20 cellular contexts compared by ENCODE assay signal in genomic region chr5:157908459-157908858, GRCh38.
"Had no signal": no experiment of that assay in that cellular context is flagged by ENCODE, and none has a peak within 500 bp of the region (broad histone marks: within the 10 kb centered on the region; RNA-seq: fewer than 3 reads in every experiment).

No MANE protein-coding gene starts in this region.

- H3K4me1 Mint-ChIP-seq: naive thymus-derived CD4-positive, alpha-beta T cell had no signal

- H3K36me3 ChIP-seq: esophagus muscularis mucosa, gastrocnemius medialis, heart right ventricle, left lung, lower lobe of right lung had no signal

- H3K27me3 ChIP-seq: esophagus muscularis mucosa, gastrocnemius medialis, heart right ventricle, left lung had no signal

- H3K4me3 Mint-ChIP-seq: naive thymus-derived CD4-positive, alpha-beta T cell had no signal

- H3K27ac Mint-ChIP-seq: naive thymus-derived CD4-positive, alpha-beta T cell had no signal

- H3K4me1 ChIP-seq: gastrocnemius medialis, heart right ventricle, left lung, lower lobe of right lung had no signal

- H3K9me3 ChIP-seq: esophagus muscularis mucosa, gastrocnemius medialis, heart right ventricle, left lung, lower lobe of right lung had no signal

- DNase-seq: dermis blood vessel endothelial cell; dorsolateral prefrontal cortex; effector CD4-positive, alpha-beta T cell; effector memory CD4-positive, alpha-beta T cell; foreskin fibroblast; foreskin melanocyte; gastrocnemius medialis; glutamatergic neuron; head of caudate nucleus; heart right ventricle; hippocampal formation; left cardiac atrium; left lung; left ventricle myocardium superior; lower lobe of right lung; mesenchymal stem cell; midbrain; naive thymus-derived CD4-positive, alpha-beta T cell had no signal

- H3K9me3 Mint-ChIP-seq: naive thymus-derived CD4-positive, alpha-beta T cell had no signal

- H3K4me3 ChIP-seq: coronary artery, dorsolateral prefrontal cortex, esophagus muscularis mucosa, gastrocnemius medialis, heart right ventricle, left lung, lower lobe of right lung had no signal

- H3K36me3 Mint-ChIP-seq: naive thymus-derived CD4-positive, alpha-beta T cell had no signal

- ATAC-seq: gastrocnemius medialis; heart right ventricle; left cardiac atrium; left lung; left ventricle myocardium superior; lower lobe of right lung; naive thymus-derived CD4-positive, alpha-beta T cell had no signal

- H3K27ac ChIP-seq: coronary artery, dorsolateral prefrontal cortex, esophagus muscularis mucosa, gastrocnemius medialis, heart right ventricle, left lung, lower lobe of right lung had no signal
